Comparison of ENCODE assay signal across 10 cellular contexts in genomic region chr2:196459539-196459938, GRCh38.
DNase-seq lines count a peak whose midpoint lies in the region; ATAC-seq and TF ChIP-seq lines count a peak whose summit lies in the region.
"Had no signal": no experiment of that assay in that cellular context is flagged by ENCODE, and none has a peak within 500 bp of the region (broad histone marks: within the 10 kb centered on the region; RNA-seq: fewer than 3 reads in every experiment).

No MANE protein-coding gene starts in this region.

- TF ChIP-seq CTCF in natural killer cell (IDR thresholded peaks at IDR 0.05) (no peak), NB4 (IDR thresholded peaks at IDR 0.05; ENCODE audit: low read depth, low read length) (no peak), astrocyte of the spinal cord (IDR thresholded peaks at IDR 0.05; ENCODE audit: low read depth, low read length) (no peak)

- intact Hi-C loops in natural killer cell (cut with micrococcal nuclease) = no loop called here
- intact Hi-C loops in activated CD4-positive, alpha-beta T cell treated with anti-CD3 and anti-CD28 coated beads for 36 hours (cut with DNase I, micrococcal nuclease) = loop anchor here in 1 of 2 experiments (10.0 kb wide), 1 partner anchor 125 kb away; no protein-coding TSS in a partner anchor

- peak in 2 of 3 donors; percentile 37 to 53 for ATAC-seq in natural killer cell
- no peak for ATAC-seq in natural killer cell treated with Interleukin-12 subunit alpha and Interleukin-12 subunit beta and Interleukin-15 and Interleukin-18, amount 100 ng/mL, for 72 hours
- ATAC-seq in stimulated activated naive CD8-positive, alpha-beta T cell treated with anti-CD3 and anti-CD28 coated beads, Interleukin-15, amount 100 ng/mL, for 72 hours = peak; percentile 26
- no peak for ATAC-seq in activated CD4-positive, alpha-beta T cell treated with anti-CD3 and anti-CD28 coated beads for 36 hours

- POLR2A ChIA-PET in activated CD4-positive, alpha-beta T cell treated with anti-CD3 and anti-CD28 coated beads for 36 hours (lab: Charles Lee) = no interaction called here

- no peaks in the 10 kb centered on the region for H3K36me3 Mint-ChIP-seq in natural killer cell
- H3K36me3 Mint-ChIP-seq in natural killer cell treated with Interleukin-12 subunit alpha and Interleukin-12 subunit beta and Interleukin-15 and Interleukin-18, amount 100 ng/mL, for 72 hours = no peaks in the 10 kb centered on the region
- no peaks in the 10 kb centered on the region for H3K36me3 Mint-ChIP-seq in activated CD4-positive, alpha-beta T cell treated with anti-CD3 and anti-CD28 coated beads for 36 hours (ENCODE audit: low read depth)

- H3K9me3 Mint-ChIP-seq in natural killer cell = no peaks in the 10 kb centered on the region
- no peaks in the 10 kb centered on the region for H3K9me3 Mint-ChIP-seq in natural killer cell treated with Interleukin-12 subunit alpha and Interleukin-12 subunit beta and Interleukin-15 and Interleukin-18, amount 100 ng/mL, for 72 hours
- H3K9me3 Mint-ChIP-seq in stimulated activated naive CD8-positive, alpha-beta T cell treated with anti-CD3 and anti-CD28 coated beads, Interleukin-15, amount 100 ng/mL, for 72 hours = peaks cover 5 to 7% of the 10 kb centered on the region in 2 donors
- H3K9me3 Mint-ChIP-seq in activated CD4-positive, alpha-beta T cell treated with anti-CD3 and anti-CD28 coated beads for 36 hours (ENCODE audit: low read depth) = no peaks in the 10 kb centered on the region

- DNase-seq in natural killer cell (no peak), NB4 (ENCODE audit: low read depth) (peak; percentile 39), astrocyte of the spinal cord (ENCODE audit: low read depth, low spot score) (peak; percentile 64), NCI-H345 treated with DMSO at 0.1 percent for 48 hours (lab: John Stamatoyannopoulos, UW; ENCODE audit: unreplicated experiment) (no peak), NCI-H1930 (lab: John Stamatoyannopoulos, UW) (no peak)
- DNase-seq in natural killer cell treated with Interleukin-12 subunit alpha and Interleukin-12 subunit beta and Interleukin-15 and Interleukin-18, amount 100 ng/mL, for 72 hours (ENCODE audit: low spot score) = no peak
- no peak for DNase-seq in stimulated activated naive CD8-positive, alpha-beta T cell treated with anti-CD3 and anti-CD28 coated beads, Interleukin-15, amount 100 ng/mL, for 72 hours
- no peak for DNase-seq in activated CD4-positive, alpha-beta T cell treated with anti-CD3 and anti-CD28 coated beads for 36 hours
- DNase-seq: AML-193, posterior cingulate gyrus had no signal

- H3K4me3 ChIP-seq in NB4 (ENCODE audit: low read depth, low read length) (no peak overlapping the region), astrocyte of the spinal cord (ENCODE audit: low read depth, low read length) (no peak overlapping the region)

- no peak overlapping the region for H3K4me3 Mint-ChIP-seq in natural killer cell
- H3K4me3 Mint-ChIP-seq in natural killer cell treated with Interleukin-12 subunit alpha and Interleukin-12 subunit beta and Interleukin-15 and Interleukin-18, amount 100 ng/mL, for 72 hours = no peak overlapping the region
- peak overlapping the region; percentile 8 to 37 for H3K4me3 Mint-ChIP-seq in stimulated activated naive CD8-positive, alpha-beta T cell treated with anti-CD3 and anti-CD28 coated beads, Interleukin-15, amount 100 ng/mL, for 72 hours
- H3K4me3 Mint-ChIP-seq in activated CD4-positive, alpha-beta T cell treated with anti-CD3 and anti-CD28 coated beads for 36 hours = no peak overlapping the region

- peaks cover 7 to 13% of the 10 kb centered on the region in 2 donors for H3K4me1 Mint-ChIP-seq in natural killer cell
- H3K4me1 Mint-ChIP-seq in natural killer cell treated with Interleukin-12 subunit alpha and Interleukin-12 subunit beta and Interleukin-15 and Interleukin-18, amount 100 ng/mL, for 72 hours (ENCODE audit: low read depth in 2 of 2) = peaks cover 10 to 13% of the 10 kb centered on the region in 2 donors
- H3K4me1 Mint-ChIP-seq in stimulated activated naive CD8-positive, alpha-beta T cell treated with anti-CD3 and anti-CD28 coated beads, Interleukin-15, amount 100 ng/mL, for 72 hours = peaks cover 14% of the 10 kb centered on the region
- H3K4me1 Mint-ChIP-seq in activated CD4-positive, alpha-beta T cell treated with anti-CD3 and anti-CD28 coated beads for 36 hours = peaks cover 12% of the 10 kb centered on the region

- peaks cover 22 to 57% of the 10 kb centered on the region in 2 donors for H3K27me3 Mint-ChIP-seq in natural killer cell (ENCODE audit: low read depth in 2 of 2)
- H3K27me3 Mint-ChIP-seq in natural killer cell treated with Interleukin-12 subunit alpha and Interleukin-12 subunit beta and Interleukin-15 and Interleukin-18, amount 100 ng/mL, for 72 hours = peaks cover 39 to 47% of the 10 kb centered on the region in 2 donors
- H3K27me3 Mint-ChIP-seq in stimulated activated naive CD8-positive, alpha-beta T cell treated with anti-CD3 and anti-CD28 coated beads, Interleukin-15, amount 100 ng/mL, for 72 hours = peaks cover 74% of the 10 kb centered on the region
- H3K27me3 Mint-ChIP-seq in activated CD4-positive, alpha-beta T cell treated with anti-CD3 and anti-CD28 coated beads for 36 hours = peaks cover 45% of the 10 kb centered on the region

- TF ChIP-seq POLR2A in NB4 (IDR thresholded peaks at IDR 0.05; ENCODE audit: extremely low read depth, insufficient read length) = no peak

- in situ Hi-C loops in astrocyte of the spinal cord (cut with HindIII; ENCODE audit: low sequenced_read_pairs) = no loop called here

- no peak overlapping the region for H3K27ac Mint-ChIP-seq in natural killer cell
- no peak overlapping the region for H3K27ac Mint-ChIP-seq in natural killer cell treated with Interleukin-12 subunit alpha and Interleukin-12 subunit beta and Interleukin-15 and Interleukin-18, amount 100 ng/mL, for 72 hours
- no peak overlapping the region for H3K27ac Mint-ChIP-seq in stimulated activated naive CD8-positive, alpha-beta T cell treated with anti-CD3 and anti-CD28 coated beads, Interleukin-15, amount 100 ng/mL, for 72 hours
- H3K27ac Mint-ChIP-seq in activated CD4-positive, alpha-beta T cell treated with anti-CD3 and anti-CD28 coated beads for 36 hours = no peak overlapping the region

- CTCF ChIA-PET in activated CD4-positive, alpha-beta T cell treated with anti-CD3 and anti-CD28 coated beads for 36 hours (lab: Charles Lee) = no interaction called here

Comparison
In these comparisons a context has a peak if more than half of its experiments do, and no peak if none do; other contexts are left out.
1. ATAC-seq: peak in natural killer cell (2 of 3) and stimulated activated naive CD8-positive, alpha-beta T cell treated with anti-CD3 and anti-CD28 coated beads, Interleukin-15, amount 100 ng/mL, for 72 hours (single experiment); none in natural killer cell treated with Interleukin-12 subunit alpha and Interleukin-12 subunit beta and Interleukin-15 and Interleukin-18, amount 100 ng/mL, for 72 hours (0 of 2) and activated CD4-positive, alpha-beta T cell treated with anti-CD3 and anti-CD28 coated beads for 36 hours (single experiment).
2. DNase-seq: peak in NB4 (single experiment) and astrocyte of the spinal cord (single experiment); none in natural killer cell (single experiment), natural killer cell treated with Interleukin-12 subunit alpha and Interleukin-12 subunit beta and Interleukin-15 and Interleukin-18, amount 100 ng/mL, for 72 hours (single experiment), stimulated activated naive CD8-positive, alpha-beta T cell treated with anti-CD3 and anti-CD28 coated beads, Interleukin-15, amount 100 ng/mL, for 72 hours (0 of 2), NCI-H345 treated with DMSO at 0.1 percent for 48 hours (single experiment), NCI-H1930 (0 of 2) and activated CD4-positive, alpha-beta T cell treated with anti-CD3 and anti-CD28 coated beads for 36 hours (single experiment).
3. H3K4me3 Mint-ChIP-seq: peak in stimulated activated naive CD8-positive, alpha-beta T cell treated with anti-CD3 and anti-CD28 coated beads, Interleukin-15, amount 100 ng/mL, for 72 hours (2 of 2); none in natural killer cell (single experiment), natural killer cell treated with Interleukin-12 subunit alpha and Interleukin-12 subunit beta and Interleukin-15 and Interleukin-18, amount 100 ng/mL, for 72 hours (single experiment) and activated CD4-positive, alpha-beta T cell treated with anti-CD3 and anti-CD28 coated beads for 36 hours (single experiment).